ENCODE assay signal across 12 cellular contexts in the genomic region with DNA sequence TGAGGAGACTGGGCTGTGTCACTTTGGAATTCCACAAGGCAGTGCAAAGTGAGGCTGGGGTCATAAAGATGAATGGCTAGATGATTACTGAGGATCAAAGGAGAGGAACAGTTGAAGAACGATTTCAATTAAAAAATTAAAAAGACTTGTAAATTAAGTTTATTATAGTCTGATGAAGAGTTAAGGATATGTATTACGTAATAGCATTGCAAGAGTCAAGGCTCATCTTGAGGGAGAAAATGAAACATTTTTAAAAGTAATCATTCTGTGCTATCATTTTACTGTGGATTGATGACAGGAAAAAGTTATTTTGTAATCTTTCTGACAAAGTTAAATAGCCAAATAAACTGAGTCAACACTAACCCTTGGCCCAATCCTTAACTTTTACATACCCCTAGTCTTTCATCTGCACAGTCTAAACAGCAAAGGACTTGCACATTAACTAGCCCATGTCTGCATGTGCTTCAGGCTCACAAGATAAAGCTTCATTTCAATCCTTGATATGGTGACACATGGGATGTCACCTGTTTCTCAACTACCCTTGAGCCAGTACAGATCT.
"Had no signal": no experiment of that assay in that cellular context is flagged by ENCODE, and none has a peak within 500 bp of the region (broad histone marks: within the 10 kb centered on the region; RNA-seq: fewer than 3 reads in every experiment).

No MANE protein-coding gene starts in this region.

- H3K4me1 ChIP-seq: colonic mucosa had no signal

- H3K27ac ChIP-seq: cardiac muscle cell, colonic mucosa, skin epidermis had no signal

- H3K9me3 ChIP-seq: colonic mucosa, tibial nerve had no signal

- H3K4me3 ChIP-seq: cardiac muscle cell, colonic mucosa, skin epidermis, tibial nerve had no signal

- DNase-seq: activated CD4-positive, alpha-beta memory T cell treated with anti-CD3 and anti-CD28 coated beads for 36 hours; activated CD4-positive, CD25-positive, alpha-beta regulatory T cell treated with anti-CD3 and anti-CD28 coated beads, Interleukin-2, amount 50 U/mL, for 72 hours; activated gamma-delta T cell treated with Interleukin-2 at 50 U/mL for 16 hours; activated naive CD8-positive, alpha-beta T cell treated with anti-CD3 and anti-CD28 coated beads, Interleukin-2, amount 10 ng/mL, durations not matched to agents 7 days and 5 days; activated T-cell treated with anti-CD3 and anti-CD28 coated beads, Interleukin-2, amount 50 U/mL, for 4 hours; colonic mucosa; effector CD4-positive, alpha-beta T cell; glutamatergic neuron; left colon had no signal

- H3K27me3 ChIP-seq: colonic mucosa, tibial nerve had no signal

- ATAC-seq: activated T-cell treated with anti-CD3 and anti-CD28 coated beads, Interleukin-2, amount 50 U/mL, for 4 hours; left colon had no signal

- H3K36me3 ChIP-seq: cardiac muscle cell, colonic mucosa, tibial nerve had no signal
